13 cellular contexts compared by ENCODE assay signal in genomic region chr10:47870887-47871286, GRCh38. TPM values are rescaled to one million over a fixed set of nuclear protein-coding genes. Genes with fewer than 3 reads are reported as not detected.
DNase-seq lines count a peak whose midpoint lies in the region; ATAC-seq and TF ChIP-seq lines count a peak whose summit lies in the region.
"Not testable (repeated sequence)": the region's sequence is repeated elsewhere in the genome, so short reads cannot be mapped to it uniquely, and the experiment has no call there.
"Had no signal": no experiment of that assay in that cellular context is flagged by ENCODE, and none has a peak within 500 bp of the region (broad histone marks: within the 10 kb centered on the region; RNA-seq: fewer than 3 reads in every experiment).

No MANE protein-coding gene starts in this region.

- H3K4me1 ChIP-seq in right lobe of liver, upper lobe of right lung: not testable (repeated sequence)

- not testable (repeated sequence) for H3K27me3 ChIP-seq in right lobe of liver, upper lobe of right lung

- H3K36me3 ChIP-seq in right lobe of liver, upper lobe of right lung: not testable (repeated sequence)

- not testable (repeated sequence) for TF ChIP-seq POLR2A in right lobe of liver (IDR thresholded peaks at IDR 0.05)

- H3K9me3 ChIP-seq in right lobe of liver, upper lobe of right lung: not testable (repeated sequence)

- DNase-seq in left lobe of liver (ENCODE audit: low spot score); right lobe of liver; upper lobe of right lung: not testable (repeated sequence)

- no CpG with 5 or more reads among the region's 8 CpGs for WGBS in right lobe of liver (ENCODE audit: insufficient coverage, low coverage, low lambda C conversion rate, missing lambda C conversion rate)

- not testable (repeated sequence) for TF ChIP-seq CTCF in right lobe of liver (IDR thresholded peaks at IDR 0.05); upper lobe of right lung (IDR thresholded peaks at IDR 0.05)

- H3K27ac ChIP-seq in right lobe of liver, upper lobe of right lung: not testable (repeated sequence)

- intact Hi-C loops in right lobe of liver (cut with DNase I); upper lobe of right lung (cut with DNase I): not testable (repeated sequence)

- H3K4me3 ChIP-seq in right lobe of liver, upper lobe of right lung: not testable (repeated sequence)

- ATAC-seq in left lobe of liver (peak; percentile 89), right lobe of liver (peak; percentile 23 to 63 (median 44)), upper lobe of right lung (peak; percentile 50)

RNA-seq across cellular contexts. Expression of gene NPY4R2, which starts 47.6 kb away (rescaled TPM):
- total RNA-seq in left lobe of liver (not detected), right lobe of liver (not detected), upper lobe of right lung (1.4 TPM)
- total RNA-seq: A172; A673; B cell; Calu3; CD4-positive, alpha-beta memory T cell; CD4-positive, alpha-beta T cell; CD4-positive, CD25-positive, alpha-beta regulatory T cell; CD8-positive, alpha-beta memory T cell; CD8-positive, alpha-beta T cell; Daoy had no signal
